30 cellular contexts compared by ENCODE assay signal in the genomic region with DNA sequence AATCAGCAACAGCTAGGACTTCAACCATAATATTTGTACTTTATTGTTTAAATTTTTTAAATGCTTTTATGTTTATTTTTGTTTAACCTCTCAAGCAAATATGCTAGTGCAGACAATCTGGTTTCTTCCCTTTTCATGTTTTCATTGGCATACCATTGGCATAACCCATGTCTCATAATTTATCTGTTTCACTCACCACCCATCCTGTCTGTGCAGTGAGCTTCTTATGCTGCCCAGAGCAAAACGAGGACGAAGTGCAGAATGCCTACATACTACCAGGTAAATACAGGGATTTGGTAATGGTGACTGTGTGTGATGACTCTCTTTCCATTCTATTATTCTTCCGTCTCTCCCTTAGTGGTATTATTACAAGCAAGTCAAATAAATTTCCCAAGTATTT.
DNase-seq lines count a peak whose midpoint lies in the region; TF ChIP-seq lines count a peak whose summit lies in the region.
"Had no signal": no experiment of that assay in that cellular context is flagged by ENCODE, and none has a peak within 500 bp of the region (broad histone marks: within the 10 kb centered on the region; RNA-seq: fewer than 3 reads in every experiment).

No MANE protein-coding gene starts in this region.

- CTCF ChIA-PET in MCF 10A (lab: Yijun Ruan, JAX), result no interaction called here
- CTCF ChIA-PET in activated naive CD4-positive, alpha-beta T cell treated with anti-CD3 and anti-CD28 coated beads, Interleukin-2, amount 10 ng/mL, durations not matched to agents 7 days and 5 days (lab: Charles Lee), result no interaction called here

- H3K36me3 Mint-ChIP-seq in MCF 10A (ENCODE audit: insufficient read depth, unreplicated experiment), result no peaks in the 10 kb centered on the region
- H3K36me3 Mint-ChIP-seq in activated naive CD4-positive, alpha-beta T cell treated with anti-CD3 and anti-CD28 coated beads, Interleukin-2, amount 10 ng/mL, durations not matched to agents 7 days and 5 days, result no peaks in the 10 kb centered on the region
- H3K36me3 Mint-ChIP-seq: CD4-positive, CD25-positive, alpha-beta regulatory T cell; mesothelial cell of epicardium; natural killer cell had no signal

- intact Hi-C loops in MCF 10A (cut with micrococcal nuclease), result no loop called here

- no peaks in the 10 kb centered on the region for H3K9me3 Mint-ChIP-seq in MCF 10A (ENCODE audit: unreplicated experiment)
- H3K9me3 Mint-ChIP-seq in activated naive CD4-positive, alpha-beta T cell treated with anti-CD3 and anti-CD28 coated beads, Interleukin-2, amount 10 ng/mL, durations not matched to agents 7 days and 5 days, result no peaks in the 10 kb centered on the region
- H3K9me3 Mint-ChIP-seq: H9, mesothelial cell of epicardium, natural killer cell had no signal

- H3K4me3 Mint-ChIP-seq in MCF 10A (ENCODE audit: unreplicated experiment), result no peak overlapping the region
- no peak overlapping the region for H3K4me3 Mint-ChIP-seq in activated naive CD4-positive, alpha-beta T cell treated with anti-CD3 and anti-CD28 coated beads, Interleukin-2, amount 10 ng/mL, durations not matched to agents 7 days and 5 days
- H3K4me3 Mint-ChIP-seq: activated CD8-positive, alpha-beta T cell treated with anti-CD3 and anti-CD28 coated beads, Interleukin-2, amount 10 ng/mL, durations not matched to agents 7 days and 5 days; CD4-positive, CD25-positive, alpha-beta regulatory T cell; H9; mesothelial cell of epicardium; natural killer cell had no signal

- H3K27ac Mint-ChIP-seq in MCF 10A (ENCODE audit: low read depth, unreplicated experiment), result no peak overlapping the region
- no peak overlapping the region for H3K27ac Mint-ChIP-seq in activated naive CD4-positive, alpha-beta T cell treated with anti-CD3 and anti-CD28 coated beads, Interleukin-2, amount 10 ng/mL, durations not matched to agents 7 days and 5 days
- H3K27ac Mint-ChIP-seq: activated CD8-positive, alpha-beta T cell treated with anti-CD3 and anti-CD28 coated beads, Interleukin-2, amount 10 ng/mL, durations not matched to agents 7 days and 5 days; CD4-positive, CD25-positive, alpha-beta regulatory T cell; mesothelial cell of epicardium; natural killer cell had no signal

- DNase-seq in AG10803 (ENCODE audit: low read depth) (peak; percentile 18), M059J (ENCODE audit: low read depth) (peak; percentile 42), choroid plexus epithelial cell (ENCODE audit: low read depth) (peak; percentile 24), myocyte (ENCODE audit: low read depth) (peak; percentile 4), HT-29 (ENCODE audit: low spot score) (no peak), MCF 10A (ENCODE audit: unreplicated experiment) (no peak), globus pallidus (ENCODE audit: low spot score) (no peak)
- no peak for DNase-seq in activated naive CD4-positive, alpha-beta T cell treated with anti-CD3 and anti-CD28 coated beads, Interleukin-2, amount 10 ng/mL, durations not matched to agents 7 days and 5 days
- DNase-seq: activated CD4-positive, CD25-positive, alpha-beta regulatory T cell treated with anti-CD3 and anti-CD28 coated beads, Interleukin-2, amount 50 U/mL, for 72 hours; activated CD8-positive, alpha-beta T cell treated with anti-CD3 and anti-CD28 coated beads, Interleukin-2, amount 10 ng/mL, durations not matched to agents 7 days and 5 days; activated T-cell treated with anti-CD3 and anti-CD28 coated beads, Interleukin-2, amount 50 U/mL, for 1 hour; CD4-positive, CD25-positive, alpha-beta regulatory T cell; central memory CD4-positive, alpha-beta T cell; effector CD8-positive, alpha-beta T cell; esophagus squamous epithelium; GF-D8; H9; MV-4-11; natural killer cell; NCI-H1694; NCI-H2171; NCI-H524; ovary; Right ventricle myocardium superior; stimulated activated CD4-positive, alpha-beta T cell treated with anti-CD3 and anti-CD28 coated beads, Interleukin-15, amount 100 ng/mL, for 24 hours; stomach; transverse colon had no signal

- no peaks in the 10 kb centered on the region for H3K4me1 Mint-ChIP-seq in MCF 10A (ENCODE audit: insufficient read depth, unreplicated experiment)
- H3K4me1 Mint-ChIP-seq in activated naive CD4-positive, alpha-beta T cell treated with anti-CD3 and anti-CD28 coated beads, Interleukin-2, amount 10 ng/mL, durations not matched to agents 7 days and 5 days, result no peaks in the 10 kb centered on the region
- H3K4me1 Mint-ChIP-seq: CD4-positive, CD25-positive, alpha-beta regulatory T cell; natural killer cell had no signal

- no TSS peak for BruUV-seq in MCF 10A (replicated peaks; lab: Mats Ljungman, UMichigan)

- TF ChIP-seq CTCF in AG10803 (conservative IDR thresholded peaks at IDR 0.05; ENCODE audit: low read length), result no peak
- no peak for TF ChIP-seq CTCF in choroid plexus epithelial cell (conservative IDR thresholded peaks at IDR 0.05; ENCODE audit: low read depth, low read length)
- no peak for TF ChIP-seq CTCF in MCF 10A (IDR thresholded peaks at IDR 0.05; ENCODE audit: unreplicated experiment)

- POLR2A ChIA-PET in MCF 10A (lab: Yijun Ruan, JAX), result no interaction called here

- H3K27me3 Mint-ChIP-seq in MCF 10A (ENCODE audit: insufficient read depth, unreplicated experiment), result peaks cover 69% of the 10 kb centered on the region
- no peaks in the 10 kb centered on the region for H3K27me3 Mint-ChIP-seq in activated naive CD4-positive, alpha-beta T cell treated with anti-CD3 and anti-CD28 coated beads, Interleukin-2, amount 10 ng/mL, durations not matched to agents 7 days and 5 days
- H3K27me3 Mint-ChIP-seq: CD4-positive, CD25-positive, alpha-beta regulatory T cell had no signal

- H3K4me3 ChIP-seq in AG10803 (ENCODE audit: low read length), result no peak overlapping the region
- no peak overlapping the region for H3K4me3 ChIP-seq in choroid plexus epithelial cell (ENCODE audit: low read depth, low read length)
- H3K4me3 ChIP-seq: esophagus squamous epithelium, K562, ovary, right atrium auricular region, stomach, transverse colon had no signal

Comparison
In these comparisons a context has a peak if more than half of its experiments do, and no peak if none do; other contexts are left out.
1. DNase-seq: peak in AG10803 (single experiment), M059J (single experiment), choroid plexus epithelial cell (single experiment) and myocyte (single experiment); none in HT-29 (single experiment), MCF 10A (single experiment), activated naive CD4-positive, alpha-beta T cell treated with anti-CD3 and anti-CD28 coated beads, Interleukin-2, amount 10 ng/mL, durations not matched to agents 7 days and 5 days (single experiment) and globus pallidus (single experiment).